In genomic region chr2:98731709-98732349, GRCh38 we compare ENCODE assay signal across 8 cellular contexts. TPM values are rescaled to one million over a fixed set of nuclear protein-coding genes. Genes with fewer than 3 reads are reported as not detected.
DNase-seq lines count a peak whose midpoint lies in the region; ATAC-seq and TF ChIP-seq lines count a peak whose summit lies in the region.

No MANE protein-coding gene starts in this region.

- peak overlapping the region; percentile 97 for H3K27ac Mint-ChIP-seq in activated naive CD4-positive, alpha-beta T cell treated with anti-CD3 and anti-CD28 coated beads, Interleukin-2, amount 50 U/mL, for 24 hours

- no peak for DNase-seq in activated naive CD4-positive, alpha-beta T cell treated with Interleukin-2 at 50 U/mL for 16 hours
- DNase-seq in adipocyte (ENCODE audit: low read depth): no peak
- DNase-seq in right lobe of liver: no peak
- DNase-seq in upper lobe of left lung: no peak
- no peak for DNase-seq in MV-4-11 (lab: John Stamatoyannopoulos, UW)
- no peak for DNase-seq in NAMALWA (ENCODE audit: low spot score)

- peak in 3 of 4 donors; percentile 15 to 41 (median 27) for ATAC-seq in right lobe of liver
- no peak for ATAC-seq in upper lobe of left lung (ENCODE audit: low FRiP score in 2 of 2)
- ATAC-seq in HG02885 (IDR thresholded peaks at IDR 0.05; ENCODE audit: poor library complexity, unreplicated experiment): no peak

- no peak for TF ChIP-seq POLR2A in right lobe of liver (IDR thresholded peaks at IDR 0.05)
- no peak for TF ChIP-seq POLR2A in upper lobe of left lung (IDR thresholded peaks at IDR 0.05)

- H3K9ac ChIP-seq in adipocyte (ENCODE audit: low read length): peak overlapping the region; percentile 80

- TF ChIP-seq CTCF in right lobe of liver (IDR thresholded peaks at IDR 0.05): no peak
- TF ChIP-seq CTCF in upper lobe of left lung (IDR thresholded peaks at IDR 0.05): no peak

- no peaks in the 10 kb centered on the region for H3K36me3 Mint-ChIP-seq in activated naive CD4-positive, alpha-beta T cell treated with anti-CD3 and anti-CD28 coated beads, Interleukin-2, amount 50 U/mL, for 24 hours

- H3K4me1 Mint-ChIP-seq in activated naive CD4-positive, alpha-beta T cell treated with anti-CD3 and anti-CD28 coated beads, Interleukin-2, amount 50 U/mL, for 24 hours: peaks cover 68% of the 10 kb centered on the region

- H3K4me3 Mint-ChIP-seq in activated naive CD4-positive, alpha-beta T cell treated with anti-CD3 and anti-CD28 coated beads, Interleukin-2, amount 50 U/mL, for 24 hours: peak overlapping the region; percentile 91

- no peaks in the 10 kb centered on the region for H3K27me3 Mint-ChIP-seq in activated naive CD4-positive, alpha-beta T cell treated with anti-CD3 and anti-CD28 coated beads, Interleukin-2, amount 50 U/mL, for 24 hours

- no peak for TF ChIP-seq EP300 in upper lobe of left lung (IDR thresholded peaks at IDR 0.05)

- 13% methylated on average over 12 of the region's 13 CpGs for WGBS in right lobe of liver (ENCODE audit: insufficient coverage, low coverage, low lambda C conversion rate, missing lambda C conversion rate)
- 16 to 17% methylated on average over 13 of the region's 13 CpGs for WGBS in upper lobe of left lung, 2 donors

- peak overlapping the region; percentile 76 for H3K4me3 ChIP-seq in adipocyte (ENCODE audit: low read length)
- H3K4me3 ChIP-seq in right lobe of liver: peak overlapping the region; percentile 82 to 94 (median 88)
- H3K4me3 ChIP-seq in upper lobe of left lung: peak overlapping the region; percentile 55 to 93 (median 82)

- H3K4me1 ChIP-seq in adipocyte (ENCODE audit: control insufficient read depth, insufficient read depth, low read length) (peaks cover 10% of the 10 kb centered on the region), right lobe of liver (peaks cover 0 to 32% (median 14%) of the 10 kb centered on the region in 4 donors), upper lobe of left lung (peaks cover 29 to 47% (median 32%) of the 10 kb centered on the region in 4 donors)

- H3K36me3 ChIP-seq in adipocyte (ENCODE audit: control insufficient read depth, insufficient read depth, low read length, severe bottlenecking): no peaks in the 10 kb centered on the region
- H3K36me3 ChIP-seq in right lobe of liver: no peaks in the 10 kb centered on the region
- H3K36me3 ChIP-seq in upper lobe of left lung: no peaks in the 10 kb centered on the region

- H3K9me3 Mint-ChIP-seq in activated naive CD4-positive, alpha-beta T cell treated with anti-CD3 and anti-CD28 coated beads, Interleukin-2, amount 50 U/mL, for 24 hours: no peaks in the 10 kb centered on the region

- H3K27me3 ChIP-seq in adipocyte (replicated peaks; ENCODE audit: control insufficient read depth, insufficient read depth, low read length) (peaks cover 24% of the 10 kb centered on the region), right lobe of liver (no peaks in the 10 kb centered on the region), upper lobe of left lung (no peaks in the 10 kb centered on the region)

- H3K9me3 ChIP-seq in adipocyte (ENCODE audit: control insufficient read depth, low read length) (no peaks in the 10 kb centered on the region), right lobe of liver (no peaks in the 10 kb centered on the region), upper lobe of left lung (no peaks in the 10 kb centered on the region)

- peak overlapping the region; percentile 81 to 93 (median 93) for H3K27ac ChIP-seq in right lobe of liver
- H3K27ac ChIP-seq in upper lobe of left lung: peak overlapping the region; percentile 93 to 98 (median 95)

- intact Hi-C loops in right lobe of liver (cut with DNase I): no loop called here

RNA-seq across cellular contexts. Expression of gene MGAT4A, which starts 0.9 kb away (rescaled TPM):
- total RNA-seq in right lobe of liver (10 to 100 TPM in 5 of 6 experiments, 1 to 10 TPM in 1; 7.8 to 16.0 (median 11.7) TPM), upper lobe of left lung (10 to 100 TPM; 28.4 to 69.6 (median 53.6) TPM)

Comparison
In these comparisons a context has a peak if more than half of its experiments do, and no peak if none do; other contexts are left out.
1. ATAC-seq: peak in right lobe of liver (3 of 4); none in upper lobe of left lung (0 of 2) and HG02885 (single experiment).
2. Peak in every context shown above with its lines, with median percentiles within 50 percentile points of each other: H3K4me3 ChIP-seq.